8 cellular contexts compared by ENCODE assay signal in the genomic region with DNA sequence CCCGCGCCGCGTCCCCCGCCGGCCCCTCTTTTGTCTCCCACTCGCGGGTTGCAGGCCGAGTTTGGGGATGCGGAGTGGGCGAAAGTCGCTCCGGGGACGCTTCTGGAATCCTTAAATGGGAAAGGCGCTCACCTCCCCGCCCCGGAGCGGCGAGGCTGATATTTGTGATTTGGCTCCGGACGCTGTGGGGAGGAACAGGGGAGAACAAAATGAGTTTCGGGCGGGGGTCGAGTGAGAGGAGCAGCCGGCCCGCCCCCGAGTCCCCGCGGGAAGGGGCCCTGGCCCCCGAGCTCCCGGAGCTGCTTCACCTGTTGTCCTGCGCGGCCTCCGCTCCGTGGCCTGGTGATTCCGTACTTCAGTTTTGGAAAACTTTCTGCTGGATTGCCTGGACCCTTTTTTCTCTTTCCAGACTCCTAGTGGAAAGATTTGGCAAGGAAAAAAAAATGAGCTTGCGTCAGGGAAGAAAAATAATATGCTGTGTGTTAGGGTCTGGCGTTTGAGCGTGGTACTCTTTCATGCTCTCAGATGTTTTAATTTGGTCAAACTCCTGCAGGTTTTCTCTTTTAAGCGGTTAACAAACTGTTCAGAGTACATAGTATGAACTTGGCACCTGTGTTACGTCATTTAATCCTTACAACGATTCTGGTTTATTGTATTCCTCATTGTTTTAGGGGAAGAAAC. TPM values are rescaled to one million over a fixed set of nuclear protein-coding genes. Genes with fewer than 3 reads are reported as not detected.
DNase-seq lines count a peak whose midpoint lies in the region; ATAC-seq and TF ChIP-seq lines count a peak whose summit lies in the region.

No MANE protein-coding gene starts in this region.

- H3K27ac ChIP-seq in HUES48 (ENCODE audit: low read depth, low read length) = peak overlapping the region; percentile 89
- H3K27ac ChIP-seq in effector memory CD4-positive, alpha-beta T cell (ENCODE audit: insufficient read depth, low read length, poor library complexity, severe bottlenecking) = peak overlapping the region; percentile 19
- H3K27ac ChIP-seq in temporal lobe (ENCODE audit: low read depth, low read length) = peak overlapping the region; percentile 36

- peak overlapping the region; percentile 79 for H3K9ac ChIP-seq in HUES48 (ENCODE audit: low read depth, low read length)

- H3K4me3 ChIP-seq in HUES48 (ENCODE audit: low read depth, low read length) = peak overlapping the region; percentile 95
- peak overlapping the region; percentile 92 for H3K4me3 ChIP-seq in WI38 (ENCODE audit: low read depth, low read length)
- H3K4me3 ChIP-seq in effector memory CD4-positive, alpha-beta T cell (ENCODE audit: insufficient read depth, low read depth, low read length, poor library complexity, severe bottlenecking) = peak overlapping the region; percentile 67

- ATAC-seq in GM18868 (IDR thresholded peaks at IDR 0.05; ENCODE audit: unreplicated experiment) = peak; percentile 4
- ATAC-seq in HG03039 (IDR thresholded peaks at IDR 0.05; ENCODE audit: unreplicated experiment) = no peak

- H3K9me3 ChIP-seq in HUES48 (ENCODE audit: control insufficient read depth, insufficient read depth, low read length) = no peaks in the 10 kb centered on the region
- no peaks in the 10 kb centered on the region for H3K9me3 ChIP-seq in effector memory CD4-positive, alpha-beta T cell (ENCODE audit: control insufficient read depth, low read length)

- 0 out of 2 replicates have a peak, but pooled peaks have one; percentile 11 for TF ChIP-seq CTCF in WI38 (IDR thresholded peaks at IDR 0.05; ENCODE audit: low read depth, low read length)

- H3K27me3 ChIP-seq in HUES48 (ENCODE audit: control insufficient read depth, insufficient read depth, low read length) = no peaks in the 10 kb centered on the region
- no peaks in the 10 kb centered on the region for H3K27me3 ChIP-seq in effector memory CD4-positive, alpha-beta T cell (replicated peaks; ENCODE audit: control insufficient read depth, insufficient read depth, low read length, poor library complexity, severe bottlenecking)

- H3K36me3 ChIP-seq in HUES48 (ENCODE audit: control insufficient read depth, insufficient read depth, low read length) = no peaks in the 10 kb centered on the region
- no peaks in the 10 kb centered on the region for H3K36me3 ChIP-seq in effector memory CD4-positive, alpha-beta T cell (ENCODE audit: control insufficient read depth, insufficient read depth, low read length)

- DNase-seq in effector memory CD4-positive, alpha-beta T cell = peak in 1 of 3 donors; percentile 2
- peak; percentile 14 for DNase-seq in mucosa of gallbladder (ENCODE audit: low spot score)
- no peak for DNase-seq in NCI-H2029 (lab: John Stamatoyannopoulos, UW)

- H3K4me1 ChIP-seq in HUES48 (ENCODE audit: control insufficient read depth, insufficient read depth, low read length) = peaks cover 54% of the 10 kb centered on the region
- H3K4me1 ChIP-seq in effector memory CD4-positive, alpha-beta T cell (ENCODE audit: control insufficient read depth, insufficient read depth, low read length, poor library complexity, severe bottlenecking) = peaks cover 7% of the 10 kb centered on the region

RNA-seq across cellular contexts. Expression of a gene that starts 0.8 kb away (rescaled TPM):
- total RNA-seq in mucosa of gallbladder (55.3 TPM), temporal lobe (45.0 TPM)

Comparison
In these comparisons a context has a peak if more than half of its experiments do, and no peak if none do; other contexts are left out.
1. H3K27ac ChIP-seq: peak in every context shown above with its lines; median percentile 89 in HUES48; 36 in temporal lobe; 19 in effector memory CD4-positive, alpha-beta T cell.